25 cellular contexts compared by ENCODE assay signal in genomic region chr20:53492212-53492611, GRCh38.
"Had no signal": no experiment of that assay in that cellular context is flagged by ENCODE, and none has a peak within 500 bp of the region (broad histone marks: within the 10 kb centered on the region; RNA-seq: fewer than 3 reads in every experiment).

No MANE protein-coding gene starts in this region.

- H3K4me1 ChIP-seq: body of pancreas, parathyroid adenoma had no signal

- H3K27ac Mint-ChIP-seq: activated T-helper 17 cell treated with anti-CD3 and anti-CD28 coated beads, Interleukin-2, amount 50 U/mL, for 72 hours; dendritic cell treated with granulocyte-macrophage colony-stimulating factor and Interleukin-4, amounts not matched to agents 40 ng/mL and 50 ng/mL, for 4 days; effector memory CD8-positive, alpha-beta T cell; naive thymus-derived CD4-positive, alpha-beta T cell; stimulated activated naive B cell treated with anti-CD40 and anti-IgM and Interleukin-4, amounts not matched to agents 10 μg/mL and 1 μg/mL and 100 μg/mL, for 72 hours; T-cell had no signal

- H3K4me3 ChIP-seq: body of pancreas, heart right ventricle, mucosa of descending colon, tibial nerve, vagina had no signal

- H3K27me3 Mint-ChIP-seq: activated T-helper 17 cell treated with anti-CD3 and anti-CD28 coated beads, Interleukin-2, amount 50 U/mL, for 72 hours had no signal

- H3K4me1 Mint-ChIP-seq: activated T-helper 17 cell treated with anti-CD3 and anti-CD28 coated beads, Interleukin-2, amount 50 U/mL, for 72 hours; stimulated activated naive B cell treated with anti-CD40 and anti-IgM and Interleukin-4, amounts not matched to agents 10 μg/mL and 1 μg/mL and 100 μg/mL, for 72 hours; T-cell had no signal

- H3K36me3 Mint-ChIP-seq: stimulated activated naive B cell treated with anti-CD40 and anti-IgM and Interleukin-4, amounts not matched to agents 10 μg/mL and 1 μg/mL and 100 μg/mL, for 72 hours had no signal

- H3K4me3 Mint-ChIP-seq: activated T-helper 17 cell treated with anti-CD3 and anti-CD28 coated beads, Interleukin-2, amount 50 U/mL, for 72 hours; dendritic cell treated with granulocyte-macrophage colony-stimulating factor and Interleukin-4, amounts not matched to agents 40 ng/mL and 50 ng/mL, for 4 days; effector memory CD8-positive, alpha-beta T cell; naive thymus-derived CD4-positive, alpha-beta T cell; stimulated activated naive B cell treated with anti-CD40 and anti-IgM and Interleukin-4, amounts not matched to agents 10 μg/mL and 1 μg/mL and 100 μg/mL, for 72 hours; T-cell had no signal

- ATAC-seq: activated CD4-positive, CD25-positive, alpha-beta regulatory T cell treated with anti-CD3 and anti-CD28 coated beads, Interleukin-2, amount 50 U/mL, for 24 hours; activated T-helper 17 cell treated with anti-CD3 and anti-CD28 coated beads, Interleukin-2, amount 50 U/mL, for 72 hours; body of pancreas; effector memory CD8-positive, alpha-beta T cell; heart right ventricle; mucosa of descending colon; naive thymus-derived CD4-positive, alpha-beta T cell; stimulated activated naive B cell treated with anti-CD40 and anti-IgM and Interleukin-4, amounts not matched to agents 10 μg/mL and 1 μg/mL and 100 μg/mL, for 72 hours; T-cell had no signal

- DNase-seq: activated CD4-positive, alpha-beta T cell treated with anti-CD3 and anti-CD28 coated beads, Interleukin-2, amount 50 U/mL, for 1 hour; activated CD8-positive, alpha-beta memory T cell treated with anti-CD3 and anti-CD28 coated beads for 24 hours; activated naive CD4-positive, alpha-beta T cell treated with Interleukin-2 at 50 U/mL for 16 hours; amniotic stem cell; body of pancreas; effector memory CD8-positive, alpha-beta T cell; heart right ventricle; islet precursor cell; mucosa of descending colon; naive thymus-derived CD4-positive, alpha-beta T cell; stimulated activated CD4-positive, alpha-beta T cell treated with anti-CD3 and anti-CD28 coated beads, Interleukin-15, amount 100 ng/mL, for 24 hours; stimulated activated CD4-positive, alpha-beta T cell treated with anti-CD3 and anti-CD28 coated beads, Interleukin-4, amount 100 ng/mL, for 1 hour; stimulated activated naive B cell treated with anti-CD40 and anti-IgM and Interleukin-4, amounts not matched to agents 10 μg/mL and 1 μg/mL and 100 μg/mL, for 72 hours; substantia nigra; T-cell; T-helper 9 cell had no signal

- H3K27ac ChIP-seq: body of pancreas, epithelial cell of prostate, heart right ventricle, neutrophil, parathyroid adenoma, tibial nerve, vagina had no signal

- H3K9me3 ChIP-seq: body of pancreas, mucosa of descending colon, neutrophil, tibial nerve, vagina had no signal

- FAIRE-seq: frontal cortex had no signal

- H3K27me3 ChIP-seq: body of pancreas, tibial nerve, vagina had no signal

- H3K36me3 ChIP-seq: heart right ventricle, neutrophil, tibial nerve, vagina had no signal

- H3K9me3 Mint-ChIP-seq: dendritic cell treated with granulocyte-macrophage colony-stimulating factor and Interleukin-4, amounts not matched to agents 40 ng/mL and 50 ng/mL, for 4 days had no signal
